21 cellular contexts compared by ENCODE assay signal in genomic region chr17:40763752-40764151, GRCh38. TPM values are rescaled to one million over a fixed set of nuclear protein-coding genes. Genes with fewer than 3 reads are reported as not detected.
DNase-seq lines count a peak whose midpoint lies in the region; ATAC-seq, FAIRE-seq and TF ChIP-seq lines count a peak whose summit lies in the region.
"Had no signal": no experiment of that assay in that cellular context is flagged by ENCODE, and none has a peak within 500 bp of the region (broad histone marks: within the 10 kb centered on the region; RNA-seq: fewer than 3 reads in every experiment).

No MANE protein-coding gene starts in this region.

- CTCF ChIA-PET in HCT116 (lab: Charles Lee) (no interaction called here), GM12878 (lab: Yijun Ruan, JAX) (interaction anchor here (0.8 kb wide), 1 partner anchor 144 kb away, joined by 3 read pairs; no protein-coding TSS in a partner anchor)

- RAD21 ChIA-PET in HCT116 (lab: Charles Lee; ENCODE audit: low non-redundant PET in 1 of 2, low total read pairs in 2 of 2, uncharacterized antibody in 2 of 2, unreplicated experiment in 2 of 2): no interaction called here
- RAD21 ChIA-PET in GM12878 (lab: Charles Lee; ENCODE audit: unreplicated experiment): no interaction called here

- H3K9me3 Mint-ChIP-seq in activated naive CD8-positive, alpha-beta T cell treated with anti-CD3 and anti-CD28 coated beads, Interleukin-2, amount 50 U/mL, for 24 hours: peaks cover 44% of the 10 kb centered on the region

- H3K36me3 ChIP-seq in HCT116 (ENCODE audit: control insufficient read depth in 1 of 2, insufficient read depth in 2 of 2, low read length in 2 of 2) (no peaks in the 10 kb centered on the region), GM12878 (ENCODE audit: control insufficient read depth in 2 of 2, insufficient read depth in 2 of 2, low read length in 1 of 2) (no peaks in the 10 kb centered on the region)
- H3K36me3 ChIP-seq: BE2C, HAP-1 had no signal

- in situ Hi-C loops in GM12878 (cut with MboI): no loop called here

- H3K27me3 ChIP-seq in HCT116 (ENCODE audit: insufficient read depth, low read length) (no peaks in the 10 kb centered on the region), GM12878 (replicated peaks in 1 of 2; ENCODE audit: control insufficient read depth in 2 of 2, insufficient read depth in 2 of 2, low read length in 1 of 2) (peaks cover 0 to 3% of the 10 kb centered on the region in 2 experiments; a peak in 2 of 4 replicates)

- TF ChIP-seq CTCF in HCT116 (IDR thresholded peaks at IDR 0.05 in 2 of 3, conservative IDR thresholded peaks at IDR 0.05 in 1 of 3; ENCODE audit: borderline replicate concordance in 1 of 3, insufficient read depth in 1 of 3, low read depth in 2 of 3, low read length in 2 of 3) (no peak), GM12878 (IDR thresholded peaks at IDR 0.05 in 2 of 3, conservative IDR thresholded peaks at IDR 0.05 in 1 of 3; ENCODE audit: control insufficient read depth in 2 of 3, extremely low read depth in 1 of 3, insufficient read depth in 1 of 3, low read depth in 3 of 3, low read length in 3 of 3) (no peak)

- H3K9ac ChIP-seq in HCT116 (ENCODE audit: low read length): no peak overlapping the region
- no peak overlapping the region for H3K9ac ChIP-seq in GM12878 (ENCODE audit: control insufficient read depth, insufficient read depth, low read length)
- H3K9ac ChIP-seq: GM23248 had no signal

- H4K20me1 ChIP-seq in HCT116 (ENCODE audit: insufficient read depth) (no peaks in the 10 kb centered on the region), GM12878 (ENCODE audit: control insufficient read depth, insufficient read depth) (no peaks in the 10 kb centered on the region)

- H2AFZ ChIP-seq in HCT116 (ENCODE audit: low read depth, low read length, poor library complexity, severe bottlenecking): no peak overlapping the region
- H2AFZ ChIP-seq in GM12878 (ENCODE audit: control insufficient read depth, low read depth, low read length): no peak overlapping the region
- H2AFZ ChIP-seq: GM23248 had no signal

- H3K9me2 ChIP-seq in HCT116 (ENCODE audit: insufficient read depth): no peaks in the 10 kb centered on the region

- TF ChIP-seq RAD21 in HCT116 (IDR thresholded peaks at IDR 0.05; ENCODE audit: low read depth): no peak
- no peak for TF ChIP-seq RAD21 in GM12878 (IDR thresholded peaks at IDR 0.05; ENCODE audit: insufficient read depth, low read depth, low read length)

- H3K79me2 ChIP-seq in HCT116 (ENCODE audit: insufficient read depth, low read length): no peaks in the 10 kb centered on the region
- H3K79me2 ChIP-seq in GM12878 (ENCODE audit: control insufficient read depth, insufficient read depth, low read length): no peaks in the 10 kb centered on the region

- H3K4me2 ChIP-seq in HCT116 (ENCODE audit: low read length) (no peak overlapping the region), GM12878 (ENCODE audit: control insufficient read depth, insufficient read depth) (no peak overlapping the region)

- no peak overlapping the region for H3K4me3 Mint-ChIP-seq in activated naive CD8-positive, alpha-beta T cell treated with anti-CD3 and anti-CD28 coated beads, Interleukin-2, amount 50 U/mL, for 24 hours
- H3K4me3 Mint-ChIP-seq: CD4-positive, alpha-beta T cell; HFFc6 had no signal

- no peak for TF ChIP-seq EP300 in GM12878 (IDR thresholded peaks at IDR 0.05; ENCODE audit: borderline replicate concordance in 1 of 2, control insufficient read depth in 1 of 2, low read depth in 2 of 2, low read length in 2 of 2)

- H3K36me3 Mint-ChIP-seq in activated naive CD8-positive, alpha-beta T cell treated with anti-CD3 and anti-CD28 coated beads, Interleukin-2, amount 50 U/mL, for 24 hours (ENCODE audit: low read depth): peaks cover 7% of the 10 kb centered on the region

- H3K27ac ChIP-seq in HCT116 (ENCODE audit: low read depth, low read length) (no peak overlapping the region), GM12878 (ENCODE audit: control insufficient read depth, insufficient read depth) (no peak overlapping the region)
- H3K27ac ChIP-seq: C4-2B, GM23248, HL-60 had no signal

- no peak overlapping the region for H3K4me3 ChIP-seq in HCT116 (replicated peaks in 1 of 2; ENCODE audit: low read depth in 1 of 2, low read length in 2 of 2)
- H3K4me3 ChIP-seq in GM12878: no peak overlapping the region
- H3K4me3 ChIP-seq: GM23248, HAP-1 had no signal

- SMC1A ChIA-PET in GM12878 (lab: Charles Lee; ENCODE audit: uncharacterized antibody, unreplicated experiment): no interaction called here

- ATAC-seq in HCT116 (no peak), GM12878 (no peak)
- ATAC-seq in activated naive CD8-positive, alpha-beta T cell treated with anti-CD3 and anti-CD28 coated beads, Interleukin-2, amount 50 U/mL, for 24 hours: no peak

- BruUV-seq in HCT116 (replicated peaks; lab: Mats Ljungman, UMichigan): no TSS peak
- no TSS peak for BruUV-seq in GM12878 (replicated peaks; lab: Mats Ljungman, UMichigan)

- DNase-seq in HCT116 (ENCODE audit: low read depth, low spot score) (no peak), GM12878 (ENCODE audit: low read depth, low spot score) (no peak)
- no peak for DNase-seq in activated naive CD8-positive, alpha-beta T cell treated with anti-CD3 and anti-CD28 coated beads, Interleukin-2, amount 50 U/mL, for 24 hours
- DNase-seq: ACHN; BE2C; Caco-2; CD4-positive, alpha-beta T cell; GM23248; HFFc6; IMR-90; KBM-7 had no signal

- TF ChIP-seq POLR2A in HCT116 (IDR thresholded peaks at IDR 0.05; ENCODE audit: borderline replicate concordance, extremely low read depth, insufficient read depth, insufficient read length) (no peak), GM12878 (IDR thresholded peaks at IDR 0.05; ENCODE audit: low read depth, low read length) (no peak)

- 0% methylated on average over 1 of the region's 1 CpG for WGBS in GM12878 (ENCODE audit: insufficient coverage, insufficient replicate concordance, low lambda C conversion rate, missing lambda C conversion rate)

- intact Hi-C loops in HCT116 (cut with micrococcal nuclease): no loop called here
- intact Hi-C loops in GM12878 (cut with micrococcal nuclease; ENCODE audit: unreplicated experiment): no loop called here

- H3K27me3 Mint-ChIP-seq in activated naive CD8-positive, alpha-beta T cell treated with anti-CD3 and anti-CD28 coated beads, Interleukin-2, amount 50 U/mL, for 24 hours: peaks cover 29% of the 10 kb centered on the region

- H3K4me1 Mint-ChIP-seq in activated naive CD8-positive, alpha-beta T cell treated with anti-CD3 and anti-CD28 coated beads, Interleukin-2, amount 50 U/mL, for 24 hours: no peaks in the 10 kb centered on the region

- FAIRE-seq in GM12878 (lab: Jason Lieb, UNC): no peak
- FAIRE-seq: D721Med, G401.6, GM12892, GM18507 had no signal

- peaks cover 8 to 14% of the 10 kb centered on the region in 2 experiments; a peak in 3 of 4 replicates for H3K9me3 ChIP-seq in HCT116 (ENCODE audit: control insufficient read depth in 1 of 2, insufficient read depth in 1 of 2, low read depth in 1 of 2, low read length in 2 of 2)
- peaks cover 12% of the 10 kb centered on the region for H3K9me3 ChIP-seq in GM12878 (replicated peaks; ENCODE audit: control insufficient read depth, insufficient read depth, low read length)
- H3K9me3 ChIP-seq: BE2C, HAP-1 had no signal

- no peaks in the 10 kb centered on the region for H3K4me1 ChIP-seq in HCT116 (ENCODE audit: control insufficient read depth in 1 of 2, insufficient read depth in 2 of 2, low read length in 2 of 2)
- H3K4me1 ChIP-seq in GM12878 (ENCODE audit: control insufficient read depth, insufficient read depth, low read length): no peaks in the 10 kb centered on the region
- H3K4me1 ChIP-seq: BE2C, Caco-2, HAP-1 had no signal

- H3K27ac Mint-ChIP-seq in activated naive CD8-positive, alpha-beta T cell treated with anti-CD3 and anti-CD28 coated beads, Interleukin-2, amount 50 U/mL, for 24 hours: no peak overlapping the region
- H3K27ac Mint-ChIP-seq: CD4-positive, alpha-beta T cell; HFFc6 had no signal

- POLR2A ChIA-PET in HCT116 (lab: Charles Lee): no interaction called here
- POLR2A ChIA-PET in GM12878 (lab: Charles Lee): no interaction called here

RNA-seq across cellular contexts. Expression of gene KRT26, which starts 8.2 kb away (rescaled TPM):
- not detected for total RNA-seq in HCT116 (2021; ENCODE audit: unreplicated experiment)
- polyA plus RNA-seq in HCT116 (2012): not detected in 2 replicates
- not detected in 2 replicates for total RNA-seq in GM12878 (2013; cell fraction: nucleolus; rRNA removed)
- not detected in 2 replicates for total RNA-seq in GM12878 (2014; rRNA removed)
- total RNA-seq in GM12878 (2014; rRNA removed; fragmentation: Illumina TruSeq; extraction: Trizol): not detected in 2 replicates
- not detected in 2 replicates for total RNA-seq in GM12878 (2021)
- not detected for polyA plus RNA-seq in GM12878 (2011; ENCODE audit: low read depth)
- not detected in 2 replicates for polyA plus RNA-seq in GM12878 (2011; rRNA removed)
- not detected in 2 replicates for polyA plus RNA-seq in GM12878 (2011; cell fraction: cytosol; rRNA removed)
- polyA plus RNA-seq in GM12878 (2011; cell fraction: nucleus; rRNA removed): not detected in 2 replicates
- polyA plus RNA-seq in GM12878 (2012): not detected in 2 replicates
- not detected in 2 replicates for polyA plus RNA-seq in GM12878 (2014; fragmentation: Illumina TruSeq; extraction: Trizol)
- not detected for polyA plus RNA-seq in GM12878 (2014; fragmentation: Nextera tagmentation; extraction: Ambion mirVana)
- not detected in 2 replicates for polyA plus RNA-seq in GM12878 (2014; rRNA removed)
- not detected for polyA plus RNA-seq in GM12878 (2016; fragmentation: Nextera tagmentation; extraction: Ambion mirVana)
- not detected in 2 replicates for polyA minus RNA-seq in GM12878 (2011; rRNA and poly(A)+ RNA removed)
- polyA minus RNA-seq in GM12878 (2011; cell fraction: cytosol; rRNA and poly(A)+ RNA removed): not detected in 2 replicates
- polyA minus RNA-seq in GM12878 (2011; cell fraction: nucleus; rRNA and poly(A)+ RNA removed): not detected in 2 replicates
- total RNA-seq: A172; Caco-2; CD4-positive, alpha-beta T cell; GM23248; H4; HFFc6; HT1080; IMR-90 had no signal
- polyA plus RNA-seq: GM23248, IMR-90 had no signal

RNA-seq across cellular contexts. Expression of gene KRT25, which starts 8.6 kb away (rescaled TPM):
- total RNA-seq in HCT116 (2021; ENCODE audit: unreplicated experiment) (not detected), GM12878 (2014; rRNA removed) (not detected in 2 replicates), GM12878 (2014; rRNA removed; fragmentation: Illumina TruSeq; extraction: Trizol) (not detected in 2 replicates), GM12878 (2021) (not detected in 2 replicates)
- polyA plus RNA-seq in HCT116 (2012): not detected in 2 replicates
- total RNA-seq in GM12878 (2013; cell fraction: nucleolus; rRNA removed): not detected in 2 replicates
- polyA plus RNA-seq in GM12878 (2011; ENCODE audit: low read depth): not detected
- polyA plus RNA-seq in GM12878 (2011; rRNA removed) (not detected in 2 replicates), GM12878 (2014; fragmentation: Illumina TruSeq; extraction: Trizol) (not detected in 2 replicates), GM12878 (2014; fragmentation: Nextera tagmentation; extraction: Ambion mirVana) (not detected), GM12878 (2014; rRNA removed) (not detected in 2 replicates), GM12878 (2016; fragmentation: Nextera tagmentation; extraction: Ambion mirVana) (not detected)
- polyA plus RNA-seq in GM12878 (2011; cell fraction: cytosol; rRNA removed): 0.04 TPM in 1 of 2 replicates, not detected in the other
- polyA plus RNA-seq in GM12878 (2011; cell fraction: nucleus; rRNA removed): not detected in 2 replicates
- polyA plus RNA-seq in GM12878 (2012): not detected in 2 replicates
- polyA minus RNA-seq in GM12878 (2011; rRNA and poly(A)+ RNA removed): not detected in 2 replicates
- polyA minus RNA-seq in GM12878 (2011; cell fraction: cytosol; rRNA and poly(A)+ RNA removed): not detected in 2 replicates
- polyA minus RNA-seq in GM12878 (2011; cell fraction: nucleus; rRNA and poly(A)+ RNA removed): not detected in 2 replicates
- total RNA-seq: A172; Caco-2; CD4-positive, alpha-beta T cell; GM23248; H4; HFFc6; HT1080; IMR-90 had no signal
- polyA plus RNA-seq: GM23248, IMR-90 had no signal

RNA-seq across cellular contexts. Expression of gene KRT27, which starts 18.6 kb away (rescaled TPM):
- total RNA-seq in HCT116 (2021; ENCODE audit: unreplicated experiment) (not detected), GM12878 (2014; rRNA removed) (not detected in 2 replicates), GM12878 (2014; rRNA removed; fragmentation: Illumina TruSeq; extraction: Trizol) (not detected in 2 replicates), GM12878 (2021) (not detected in 2 replicates)
- polyA plus RNA-seq in HCT116 (2012): not detected in 2 replicates
- total RNA-seq in GM12878 (2013; cell fraction: nucleolus; rRNA removed): not detected in 2 replicates
- not detected for polyA plus RNA-seq in GM12878 (2011; ENCODE audit: low read depth)
- polyA plus RNA-seq in GM12878 (2011; rRNA removed) (0.20 TPM in 1 of 2 replicates, not detected in the other), GM12878 (2014; fragmentation: Illumina TruSeq; extraction: Trizol) (not detected in 2 replicates), GM12878 (2014; fragmentation: Nextera tagmentation; extraction: Ambion mirVana) (not detected), GM12878 (2014; rRNA removed) (not detected in 2 replicates), GM12878 (2016; fragmentation: Nextera tagmentation; extraction: Ambion mirVana) (not detected)
- not detected in 2 replicates for polyA plus RNA-seq in GM12878 (2011; cell fraction: cytosol; rRNA removed)
- 0.13 TPM in 1 of 2 replicates, not detected in the other for polyA plus RNA-seq in GM12878 (2011; cell fraction: nucleus; rRNA removed)
- polyA plus RNA-seq in GM12878 (2012): not detected in 2 replicates
- not detected in 2 replicates for polyA minus RNA-seq in GM12878 (2011; rRNA and poly(A)+ RNA removed)
- polyA minus RNA-seq in GM12878 (2011; cell fraction: cytosol; rRNA and poly(A)+ RNA removed): not detected in 2 replicates
- polyA minus RNA-seq in GM12878 (2011; cell fraction: nucleus; rRNA and poly(A)+ RNA removed): not detected in 2 replicates
- total RNA-seq: A172; Caco-2; CD4-positive, alpha-beta T cell; GM23248; H4; HFFc6; HT1080; IMR-90 had no signal
- polyA plus RNA-seq: GM23248, IMR-90 had no signal

RNA-seq across cellular contexts. Expression of gene KRT28, which starts 36.0 kb away (rescaled TPM):
- not detected for total RNA-seq in HCT116 (2021; ENCODE audit: unreplicated experiment)
- polyA plus RNA-seq in HCT116 (2012): not detected in 2 replicates
- not detected in 2 replicates for total RNA-seq in GM12878 (2013; cell fraction: nucleolus; rRNA removed)
- total RNA-seq in GM12878 (2014; rRNA removed): not detected in 2 replicates
- not detected in 2 replicates for total RNA-seq in GM12878 (2014; rRNA removed; fragmentation: Illumina TruSeq; extraction: Trizol)
- total RNA-seq in GM12878 (2021): not detected in 2 replicates
- polyA plus RNA-seq in GM12878 (2011; ENCODE audit: low read depth): not detected
- polyA plus RNA-seq in GM12878 (2011; rRNA removed): not detected in 2 replicates
- not detected in 2 replicates for polyA plus RNA-seq in GM12878 (2011; cell fraction: cytosol; rRNA removed)
- polyA plus RNA-seq in GM12878 (2011; cell fraction: nucleus; rRNA removed): not detected in 2 replicates
- not detected in 2 replicates for polyA plus RNA-seq in GM12878 (2012)
- not detected in 2 replicates for polyA plus RNA-seq in GM12878 (2014; fragmentation: Illumina TruSeq; extraction: Trizol)
- polyA plus RNA-seq in GM12878 (2014; fragmentation: Nextera tagmentation; extraction: Ambion mirVana): not detected
- polyA plus RNA-seq in GM12878 (2014; rRNA removed): not detected in 2 replicates
- not detected for polyA plus RNA-seq in GM12878 (2016; fragmentation: Nextera tagmentation; extraction: Ambion mirVana)
- not detected in 2 replicates for polyA minus RNA-seq in GM12878 (2011; rRNA and poly(A)+ RNA removed)
- polyA minus RNA-seq in GM12878 (2011; cell fraction: cytosol; rRNA and poly(A)+ RNA removed): not detected in 2 replicates
- polyA minus RNA-seq in GM12878 (2011; cell fraction: nucleus; rRNA and poly(A)+ RNA removed): not detected in 2 replicates
- total RNA-seq: A172; Caco-2; CD4-positive, alpha-beta T cell; GM23248; H4; HFFc6; HT1080; IMR-90 had no signal
- polyA plus RNA-seq: GM23248, IMR-90 had no signal

RNA-seq across cellular contexts. Expression of gene KRT10, which starts 58.7 kb away (rescaled TPM):
- total RNA-seq in HCT116 (2021; ENCODE audit: unreplicated experiment): 62.3 TPM
- 22.8 and 27.7 TPM in 2 replicates for polyA plus RNA-seq in HCT116 (2012)
- 1.1 TPM in 1 of 2 replicates, not detected in the other for total RNA-seq in GM12878 (2013; cell fraction: nucleolus; rRNA removed)
- total RNA-seq in GM12878 (2014; rRNA removed): 5.7 and 12.4 TPM in 2 replicates
- total RNA-seq in GM12878 (2014; rRNA removed; fragmentation: Illumina TruSeq; extraction: Trizol): 10.8 and 11.1 TPM in 2 replicates
- total RNA-seq in GM12878 (2021): 34.8 and 36.4 TPM in 2 replicates
- 3.7 TPM for polyA plus RNA-seq in GM12878 (2011; ENCODE audit: low read depth)
- 21.3 and 41.6 TPM in 2 replicates for polyA plus RNA-seq in GM12878 (2011; rRNA removed)
- polyA plus RNA-seq in GM12878 (2011; cell fraction: cytosol; rRNA removed): 6.6 and 8.3 TPM in 2 replicates
- 4.2 and 5.9 TPM in 2 replicates for polyA plus RNA-seq in GM12878 (2011; cell fraction: nucleus; rRNA removed)
- polyA plus RNA-seq in GM12878 (2012): 44.8 and 68.4 TPM in 2 replicates
- polyA plus RNA-seq in GM12878 (2014; fragmentation: Illumina TruSeq; extraction: Trizol): 11.1 and 14.4 TPM in 2 replicates
- 10 to 100 TPM; 16.0 to 37.0 TPM for polyA plus RNA-seq in GM12878 (2014; fragmentation: Nextera tagmentation; extraction: Ambion mirVana)
- 26.6 and 27.1 TPM in 2 replicates for polyA plus RNA-seq in GM12878 (2014; rRNA removed)
- polyA plus RNA-seq in GM12878 (2016; fragmentation: Nextera tagmentation; extraction: Ambion mirVana): 10 to 100 TPM; 78.7 to 98.5 TPM
- 0.77 and 1.8 TPM in 2 replicates for polyA minus RNA-seq in GM12878 (2011; rRNA and poly(A)+ RNA removed)
- polyA minus RNA-seq in GM12878 (2011; cell fraction: cytosol; rRNA and poly(A)+ RNA removed): 1.1 and 1.5 TPM in 2 replicates
- polyA minus RNA-seq in GM12878 (2011; cell fraction: nucleus; rRNA and poly(A)+ RNA removed): 0.97 and 1.2 TPM in 2 replicates

Comparison
In these comparisons a context has a peak if more than half of its experiments do, and no peak if none do; other contexts are left out.
1. Of the 18 proteins assayed by ChIP-seq in both GM12878 and HCT116: peak only in GM12878: none; only in HCT116: CBX3; in both: none; in neither: 17.